Comparison of ENCODE assay signal across 8 cellular contexts in genomic region chr15:52567886-52568568, GRCh38. TPM values are rescaled to one million over a fixed set of nuclear protein-coding genes. Genes with fewer than 3 reads are reported as not detected.
A peak's percentile ranks its signal among the peaks of the same experiment; 100 is the strongest.
DNase-seq lines count a peak whose midpoint lies in the region; ATAC-seq and TF ChIP-seq lines count a peak whose summit lies in the region.

No MANE protein-coding gene starts in this region.

- H3K9me3 ChIP-seq in esophagus (ENCODE audit: control insufficient read depth in 2 of 2, insufficient read depth in 1 of 2, low read depth in 1 of 2, low read length in 1 of 2) (no peaks in the 10 kb centered on the region), testis (no peaks in the 10 kb centered on the region)
- H3K9me3 ChIP-seq in naive thymus-derived CD4-positive, alpha-beta T cell (ENCODE audit: control insufficient read depth in 2 of 3, low read length in 3 of 3), result no peaks in the 10 kb centered on the region

- H3K4me1 Mint-ChIP-seq in naive thymus-derived CD4-positive, alpha-beta T cell, result peaks cover 30 to 52% (median 46%) of the 10 kb centered on the region in 7 donors

- no peaks in the 10 kb centered on the region for H3K9me3 Mint-ChIP-seq in naive thymus-derived CD4-positive, alpha-beta T cell

- CTCF ChIA-PET in naive thymus-derived CD4-positive, alpha-beta T cell (lab: Charles Lee), result no interaction called here

- H3K27ac Mint-ChIP-seq in naive thymus-derived CD4-positive, alpha-beta T cell, result peak overlapping the region; percentile 95 to 100 (median 98)

- no peaks in the 10 kb centered on the region for H3K27me3 Mint-ChIP-seq in naive thymus-derived CD4-positive, alpha-beta T cell

- no peaks in the 10 kb centered on the region for H3K36me3 ChIP-seq in esophagus (ENCODE audit: control insufficient read depth in 2 of 2, insufficient read depth in 2 of 2, low read length in 1 of 2)
- H3K36me3 ChIP-seq in naive thymus-derived CD4-positive, alpha-beta T cell (ENCODE audit: control insufficient read depth in 2 of 3, insufficient read depth in 3 of 3, low read length in 3 of 3), result no peaks in the 10 kb centered on the region
- no peaks in the 10 kb centered on the region for H3K36me3 ChIP-seq in testis (ENCODE audit: low read depth, missing control alignments)

- H3K27me3 ChIP-seq in esophagus (ENCODE audit: control insufficient read depth in 1 of 2, insufficient read depth in 2 of 2, low read length in 2 of 2), result no peaks in the 10 kb centered on the region
- H3K27me3 ChIP-seq in naive thymus-derived CD4-positive, alpha-beta T cell (ENCODE audit: control insufficient read depth in 2 of 2, insufficient read depth in 2 of 2, low read length in 2 of 2), result no peaks in the 10 kb centered on the region
- H3K27me3 ChIP-seq in testis, result no peaks in the 10 kb centered on the region

- no peak for TF ChIP-seq POLR2A in testis (IDR thresholded peaks at IDR 0.05)

- H3K4me3 Mint-ChIP-seq in naive thymus-derived CD4-positive, alpha-beta T cell, result peak overlapping the region; percentile 89 to 100 (median 95)

- H3K4me1 ChIP-seq in esophagus (ENCODE audit: control insufficient read depth in 2 of 2, insufficient read depth in 2 of 2, low read length in 1 of 2), result peaks cover 0 to 2% of the 10 kb centered on the region in 2 donors
- peaks cover 13 to 25% of the 10 kb centered on the region in 2 donors for H3K4me1 ChIP-seq in naive thymus-derived CD4-positive, alpha-beta T cell (ENCODE audit: control insufficient read depth in 2 of 2, insufficient read depth in 2 of 2, low read length in 2 of 2)
- H3K4me1 ChIP-seq in testis, result peaks cover 19% of the 10 kb centered on the region

- POLR2A ChIA-PET in naive thymus-derived CD4-positive, alpha-beta T cell (lab: Charles Lee), result interaction anchor here (1.3 kb wide), 1 partner anchor 13 kb away, joined by 3 read pairs; no protein-coding TSS in a partner anchor

- peak; percentile 25 for ATAC-seq in naive thymus-derived CD4-positive, alpha-beta T cell

- TF ChIP-seq CTCF in GM12875 (IDR thresholded peaks at IDR 0.05; ENCODE audit: borderline replicate concordance, insufficient read depth, low read depth, low read length) (no peak), testis (IDR thresholded peaks at IDR 0.05) (no peak)

- peak overlapping the region; percentile 78 for H3K4me3 ChIP-seq in GM12875 (ENCODE audit: low read depth, low read length)
- H3K4me3 ChIP-seq in esophagus (ENCODE audit: low read depth in 1 of 2, low read length in 2 of 2), result peak overlapping the region; percentile 73 to 87
- peak overlapping the region; percentile 75 for H3K4me3 ChIP-seq in naive thymus-derived CD4-positive, alpha-beta T cell (ENCODE audit: low read length)
- H3K4me3 ChIP-seq in testis, result peak overlapping the region; percentile 76 to 95

- H3K27ac ChIP-seq in esophagus (ENCODE audit: low read depth in 2 of 2, low read length in 1 of 2) (peak overlapping the region; percentile 96 to 98), testis (peak overlapping the region; percentile 93 to 97)
- peak overlapping the region; percentile 98 for H3K27ac ChIP-seq in naive thymus-derived CD4-positive, alpha-beta T cell (ENCODE audit: low read depth, low read length)

- H3K36me3 Mint-ChIP-seq in naive thymus-derived CD4-positive, alpha-beta T cell, result peaks cover 0 to 20% (median 0%) of the 10 kb centered on the region in 5 donors

- DNase-seq in NCI-H146 treated with DMSO at 0.1 percent for 48 hours (lab: John Stamatoyannopoulos, UW; ENCODE audit: unreplicated experiment), result peak; percentile 35
- DNase-seq in activated T-cell treated with anti-CD3 and anti-CD28 coated beads for 24 hours (ENCODE audit: low read depth), result peak; percentile 39
- peak in 5 of 9 donors; percentile 22 to 51 (median 44) for DNase-seq in naive thymus-derived CD4-positive, alpha-beta T cell
- peak; percentile 56 for DNase-seq in testis
- DNase-seq in cortex of kidney (lab: John Stamatoyannopoulos, UW), result no peak
- DNase-seq in NCI-H510A treated with DMSO at 0.1 percent for 48 hours (lab: John Stamatoyannopoulos, UW), result no peak

- WGBS in esophagus, 2 donors, result 2 to 3% methylated on average over 21 of the region's 21 CpGs
- WGBS in testis, 2 donors, result 4% methylated on average over 21 of the region's 21 CpGs

- intact Hi-C loops in naive thymus-derived CD4-positive, alpha-beta T cell (cut with micrococcal nuclease), result loop anchor here (1.0 to 10.0 kb wide), 11 partner anchors 13 to 393 kb away; partner anchors contain the start of gene MYO5A (in 1 of the 2)
- intact Hi-C loops in testis (cut with DNase I; ENCODE audit: low total_unique reads), result no loop called here

RNA-seq across cellular contexts. Expression of gene ARPP19, which starts 0.8 kb away (rescaled TPM):
- polyA plus RNA-seq in esophagus (10 to 100 TPM; 16.1 to 25.8 TPM), testis (ENCODE audit: insufficient read depth, low read depth, low replicate concordance) (162 TPM)
- 100 to 1,000 TPM in 4 of 5 experiments, 10 to 100 TPM in 1; 94.9 to 148 (median 122) TPM for total RNA-seq in naive thymus-derived CD4-positive, alpha-beta T cell
- polyA plus RNA-seq in naive thymus-derived CD4-positive, alpha-beta T cell, result 10 to 100 TPM; 30.4 to 46.9 TPM
- total RNA-seq in testis, result 100 to 1,000 TPM; 114 to 139 TPM

RNA-seq across cellular contexts. Expression of gene MYO5A, which starts 39.3 kb away (rescaled TPM):
- polyA plus RNA-seq in esophagus (1 to 10 TPM; 1.6 to 1.9 TPM), testis (ENCODE audit: insufficient read depth, low read depth, low replicate concordance) (11.7 TPM)
- total RNA-seq in naive thymus-derived CD4-positive, alpha-beta T cell, result 10 to 100 TPM; 19.8 to 39.6 (median 23.3) TPM
- polyA plus RNA-seq in naive thymus-derived CD4-positive, alpha-beta T cell, result 1 to 10 TPM; 4.2 to 5.7 TPM
- 10 to 100 TPM; 24.3 to 35.5 TPM for total RNA-seq in testis

Comparison
In these comparisons a context has a peak if more than half of its experiments do, and no peak if none do; other contexts are left out.
1. DNase-seq: peak in NCI-H146 treated with DMSO at 0.1 percent for 48 hours (single experiment), activated T-cell treated with anti-CD3 and anti-CD28 coated beads for 24 hours (single experiment), naive thymus-derived CD4-positive, alpha-beta T cell (5 of 9) and testis (single experiment); none in cortex of kidney (single experiment) and NCI-H510A treated with DMSO at 0.1 percent for 48 hours (single experiment).
2. Peak in every context shown above with its lines, with median percentiles within 50 percentile points of each other: H3K4me3 ChIP-seq and H3K27ac ChIP-seq.